In the genomic region with DNA sequence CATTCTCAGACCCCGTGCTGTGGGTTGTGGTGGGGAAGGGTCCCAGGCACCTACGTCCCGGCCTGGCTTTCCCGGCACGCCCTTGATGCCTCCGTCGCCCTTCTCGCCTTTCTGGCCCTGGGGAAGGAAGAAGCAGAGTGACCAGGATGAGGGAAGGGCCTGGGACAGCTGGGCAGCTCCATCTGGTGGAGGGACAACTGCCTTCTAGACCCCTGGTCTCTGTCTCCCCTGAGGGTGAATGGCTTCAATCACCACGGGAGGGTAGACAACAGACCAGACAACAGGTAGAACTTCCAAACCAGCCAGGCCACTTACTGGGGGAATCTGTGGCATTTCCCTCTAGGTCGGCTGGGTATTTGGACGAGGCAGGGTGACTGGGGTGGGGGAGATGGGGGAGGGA, we compare ENCODE assay signal across 2 cellular contexts.
TF ChIP-seq lines count a peak whose summit lies in the region.

No MANE protein-coding gene starts in this region.

TF ChIP-seq in IMR-90, 13 proteins besides CTCF, POLR2A, EP300 and RAD21:
- no peak for TF ChIP-seq CEBPB (IDR thresholded peaks at IDR 0.05; ENCODE audit: low read depth, low read length)
- no peak for TF ChIP-seq CHD1 (IDR thresholded peaks at IDR 0.05; ENCODE audit: low read depth, low read length)
- TF ChIP-seq MXI1 (IDR thresholded peaks at IDR 0.05; ENCODE audit: borderline replicate concordance, low read depth, low read length), result no peak
- TF ChIP-seq BHLHE40 (IDR thresholded peaks at IDR 0.05; ENCODE audit: low read depth, low read length), result no peak
- TF ChIP-seq, protein P1, sequence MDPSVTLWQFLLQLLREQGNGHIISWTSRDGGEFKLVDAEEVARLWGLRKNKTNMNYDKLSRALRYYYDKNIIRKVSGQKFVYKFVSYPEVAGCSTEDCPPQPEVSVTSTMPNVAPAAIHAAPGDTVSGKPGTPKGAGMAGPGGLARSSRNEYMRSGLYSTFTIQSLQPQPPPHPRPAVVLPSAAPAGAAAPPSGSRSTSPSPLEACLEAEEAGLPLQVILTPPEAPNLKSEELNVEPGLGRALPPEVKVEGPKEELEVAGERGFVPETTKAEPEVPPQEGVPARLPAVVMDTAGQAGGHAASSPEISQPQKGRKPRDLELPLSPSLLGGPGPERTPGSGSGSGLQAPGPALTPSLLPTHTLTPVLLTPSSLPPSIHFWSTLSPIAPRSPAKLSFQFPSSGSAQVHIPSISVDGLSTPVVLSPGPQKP (IDR thresholded peaks at IDR 0.05; ENCODE audit: borderline replicate concordance, low read depth, low read length), result no peak
- no peak for TF ChIP-seq NFE2L2 (IDR thresholded peaks at IDR 0.05; ENCODE audit: low read depth, low read length)
- TF ChIP-seq FOS (IDR thresholded peaks at IDR 0.05; ENCODE audit: low read depth, low read length), result no peak
- no peak for TF ChIP-seq MAFK (IDR thresholded peaks at IDR 0.05; ENCODE audit: low read depth, low read length)
- no peak for TF ChIP-seq RFX5 (IDR thresholded peaks at IDR 0.05; ENCODE audit: low read depth, low read length)
- no peak for TF ChIP-seq MAZ (IDR thresholded peaks at IDR 0.05; ENCODE audit: borderline replicate concordance, low read depth, low read length)
- no peak for TF ChIP-seq RCOR1 (IDR thresholded peaks at IDR 0.05; ENCODE audit: insufficient replicate concordance, low read length)
- TF ChIP-seq SMC3 (IDR thresholded peaks at IDR 0.05; ENCODE audit: low read depth, low read length), result no peak

TF ChIP-seq in K562, 482 proteins besides CTCF, POLR2A, EP300 and RAD21:
- TF ChIP-seq, protein P2, sequence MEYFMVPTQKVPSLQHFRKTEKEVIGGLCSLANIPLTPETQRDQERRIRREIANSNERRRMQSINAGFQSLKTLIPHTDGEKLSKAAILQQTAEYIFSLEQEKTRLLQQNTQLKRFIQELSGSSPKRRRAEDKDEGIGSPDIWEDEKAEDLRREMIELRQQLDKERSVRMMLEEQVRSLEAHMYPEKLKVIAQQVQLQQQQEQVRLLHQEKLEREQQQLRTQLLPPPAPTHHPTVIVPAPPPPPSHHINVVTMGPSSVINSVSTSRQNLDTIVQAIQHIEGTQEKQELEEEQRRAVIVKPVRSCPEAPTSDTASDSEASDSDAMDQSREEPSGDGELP (CRISPR knock-in tag; IDR thresholded peaks at IDR 0.05; ENCODE audit: borderline replicate concordance), result 0 out of 2 replicates have a peak, but pooled peaks have one; percentile 20
- TF ChIP-seq MBD2 (IDR thresholded peaks at IDR 0.05; ENCODE audit: borderline replicate concordance, low read depth), result no peak
